ENCODE assay signal across 18 cellular contexts in genomic region chr4:176043838-176044588, GRCh38.
"Had no signal": no experiment of that assay in that cellular context is flagged by ENCODE, and none has a peak within 500 bp of the region (broad histone marks: within the 10 kb centered on the region; RNA-seq: fewer than 3 reads in every experiment).

No MANE protein-coding gene starts in this region.

- H3K36me3 ChIP-seq: lower lobe of right lung, thyroid gland had no signal

- H3K4me1 ChIP-seq: lower lobe of right lung had no signal

- DNase-seq: activated CD4-positive, alpha-beta memory T cell treated with anti-CD3 and anti-CD28 coated beads for 36 hours; activated CD8-positive, alpha-beta memory T cell treated with anti-CD3 and anti-CD28 coated beads, Interleukin-2, amount 10 ng/mL, durations not matched to agents 7 days and 5 days; activated naive CD4-positive, alpha-beta T cell; activated naive CD8-positive, alpha-beta T cell treated with anti-CD3 and anti-CD28 coated beads, Interleukin-2, amount 10 ng/mL, durations not matched to agents 7 days and 5 days; cortex of kidney; effector CD4-positive, alpha-beta T cell; lower lobe of right lung; retina; stimulated activated CD4-positive, alpha-beta T cell treated with anti-CD3 and anti-CD28 coated beads, Interleukin-12 subunit alpha, Interleukin-12 subunit beta, amount 100 ng/mL, for 4 hours; stimulated activated CD4-positive, alpha-beta T cell treated with anti-CD3 and anti-CD28 coated beads, Interleukin-1b, Interleukin-23, amount 100 ng/mL, for 48 hours; stimulated activated CD8-positive, alpha-beta memory T cell treated with anti-CD3 and anti-CD28 coated beads, Interleukin-4, amount 100 ng/mL, for 48 hours; stimulated activated naive CD4-positive, alpha-beta T cell; SW 1271; T-helper 2 cell had no signal

- H3K27ac ChIP-seq: lower lobe of right lung, thyroid gland had no signal

- H3K27me3 ChIP-seq: thyroid gland had no signal

- H3K9me3 ChIP-seq: lower lobe of right lung, thyroid gland had no signal

- H3K4me3 ChIP-seq: lower lobe of right lung, thyroid gland had no signal

- ATAC-seq: activated CD8-positive, alpha-beta memory T cell treated with anti-CD3 and anti-CD28 coated beads, Interleukin-2, amount 10 ng/mL, durations not matched to agents 7 days and 5 days; activated T-helper 17 cell treated with anti-CD3 and anti-CD28 coated beads, Interleukin-2, amount 50 U/mL, for 72 hours; esophagus mucosa; natural killer cell treated with Interleukin-12 subunit alpha and Interleukin-12 subunit beta and Interleukin-15 and Interleukin-18, amount 100 ng/mL, for 72 hours had no signal
